ENCODE assay signal across 20 cellular contexts in genomic region chr13:111903143-111903542, GRCh38.
DNase-seq lines count a peak whose midpoint lies in the region; ATAC-seq, FAIRE-seq and TF ChIP-seq lines count a peak whose summit lies in the region.
"Had no signal": no experiment of that assay in that cellular context is flagged by ENCODE, and none has a peak within 500 bp of the region (broad histone marks: within the 10 kb centered on the region; RNA-seq: fewer than 3 reads in every experiment).

No MANE protein-coding gene starts in this region.

- FAIRE-seq in urothelium cell line (lab: Jason Lieb, UNC) (peak; percentile 96), small intestine (lab: Jason Lieb, UNC) (no peak)
- FAIRE-seq: A204.1, G401.6, HepG2 had no signal

- H3K4me3 Mint-ChIP-seq in activated naive CD4-positive, alpha-beta T cell treated with anti-CD3 and anti-CD28 coated beads, Interleukin-2, amount 10 ng/mL, durations not matched to agents 7 days and 5 days, result no peak overlapping the region
- H3K4me3 Mint-ChIP-seq: GM23338, HFFc6 had no signal

- H3K9me3 ChIP-seq in stomach (no peaks in the 10 kb centered on the region), small intestine (ENCODE audit: control insufficient read depth, low read depth) (no peaks in the 10 kb centered on the region)
- H3K9me3 ChIP-seq: BLaER1 treated with 17β-estradiol and CSF1 and Interleukin-3, amounts not matched to agents 10 nM and 100 nM had no signal

- intact Hi-C loops in stomach (cut with DNase I; ENCODE audit: low total_unique reads), result no loop called here

- H3K4ac ChIP-seq in mesendoderm (ENCODE audit: low read depth, low read length), result no peak overlapping the region

- H2BK120ac ChIP-seq in mesendoderm (ENCODE audit: low read depth, low read length), result no peak overlapping the region

- no peaks in the 10 kb centered on the region for H3K4me1 Mint-ChIP-seq in activated naive CD4-positive, alpha-beta T cell treated with anti-CD3 and anti-CD28 coated beads, Interleukin-2, amount 10 ng/mL, durations not matched to agents 7 days and 5 days

- no peak overlapping the region for H4K8ac ChIP-seq in mesendoderm (ENCODE audit: low read depth, low read length)

- no CpG with 5 or more reads among the region's 5 CpGs for WGBS in mesendoderm (ENCODE audit: extremely low coverage, insufficient coverage, low lambda C conversion rate)
- 68 to 86% (median 79%) methylated on average over 4 to 5 of the region's 5 CpGs for WGBS in stomach, 5 donors
- WGBS in small intestine, 3 donors, result 79 to 84% (median 82%) methylated on average over 5 of the region's 5 CpGs

- H3K79me2 ChIP-seq in mesendoderm (ENCODE audit: control insufficient read depth, insufficient read depth, low read length), result no peaks in the 10 kb centered on the region

- H3K56ac ChIP-seq in mesendoderm (ENCODE audit: low read length), result no peak overlapping the region

- no peaks in the 10 kb centered on the region for H3K36me3 Mint-ChIP-seq in activated naive CD4-positive, alpha-beta T cell treated with anti-CD3 and anti-CD28 coated beads, Interleukin-2, amount 10 ng/mL, durations not matched to agents 7 days and 5 days

- no peak overlapping the region for H4K5ac ChIP-seq in mesendoderm (ENCODE audit: low read length)

- H3K27me3 ChIP-seq in mesendoderm (ENCODE audit: insufficient read depth, low read length, poor library complexity), result no peaks in the 10 kb centered on the region
- H3K27me3 ChIP-seq in stomach, result peaks cover 0 to 44% (median 0%) of the 10 kb centered on the region in 3 donors
- no peaks in the 10 kb centered on the region for H3K27me3 ChIP-seq in small intestine (ENCODE audit: control insufficient read depth in 2 of 2, insufficient read depth in 2 of 2, low read length in 2 of 2)
- H3K27me3 ChIP-seq: BLaER1 treated with 17β-estradiol and CSF1 and Interleukin-3, amounts not matched to agents 10 nM and 100 nM had no signal

- H3K4me1 ChIP-seq in mesendoderm (ENCODE audit: control insufficient read depth, low read depth, low read length) (no peaks in the 10 kb centered on the region), stomach (no peaks in the 10 kb centered on the region), small intestine (ENCODE audit: control insufficient read depth in 2 of 2, insufficient read depth in 1 of 2, low read depth in 1 of 2, low read length in 1 of 2) (no peaks in the 10 kb centered on the region)

- DNase-seq in activated naive CD4-positive, alpha-beta T cell treated with anti-CD3 and anti-CD28 coated beads, Interleukin-2, amount 10 ng/mL, durations not matched to agents 7 days and 5 days, result peak; percentile 3
- DNase-seq in activated naive CD4-positive, alpha-beta T cell treated with Interleukin-2 at 50 U/mL for 16 hours, result no peak
- DNase-seq in coronary artery (ENCODE audit: low spot score), result peak; percentile 17
- peak; percentile 27 for DNase-seq in mesendoderm
- DNase-seq in urothelium cell line (ENCODE audit: low spot score), result no peak
- no peak for DNase-seq in stomach
- no peak for DNase-seq in small intestine
- DNase-seq: DMS79 treated with DMSO at 0.1 percent for 48 hours, HFFc6, KG1, NCI-H1092, NCI-H146, NCI-H2081, NCI-H510A treated with DMSO at 0.1 percent for 48 hours had no signal

- H3K23ac ChIP-seq in mesendoderm (ENCODE audit: low read length), result no peak overlapping the region

- no peak overlapping the region for H2BK5ac ChIP-seq in mesendoderm (ENCODE audit: low read length)

- H3K9ac ChIP-seq in mesendoderm (ENCODE audit: low read length), result no peak overlapping the region
- H3K9ac ChIP-seq: BLaER1 treated with 17β-estradiol and CSF1 and Interleukin-3, amounts not matched to agents 10 nM and 100 nM had no signal

- no peaks in the 10 kb centered on the region for H3K36me3 ChIP-seq in mesendoderm (ENCODE audit: control insufficient read depth, insufficient read depth, low read length)
- no peaks in the 10 kb centered on the region for H3K36me3 ChIP-seq in stomach
- H3K36me3 ChIP-seq in small intestine (ENCODE audit: control insufficient read depth in 2 of 2, insufficient read depth in 2 of 2, low read length in 2 of 2), result no peaks in the 10 kb centered on the region
- H3K36me3 ChIP-seq: BLaER1 treated with 17β-estradiol and CSF1 and Interleukin-3, amounts not matched to agents 10 nM and 100 nM had no signal

- no peak overlapping the region for H3K4me2 ChIP-seq in mesendoderm (ENCODE audit: low read length)
- H3K4me2 ChIP-seq: BLaER1 treated with 17β-estradiol and CSF1 and Interleukin-3, amounts not matched to agents 10 nM and 100 nM; GM23338 had no signal

- no peak overlapping the region for H2BK15ac ChIP-seq in mesendoderm (replicated peaks; ENCODE audit: low read depth)

- no peak for TF ChIP-seq EP300 in stomach (IDR thresholded peaks at IDR 0.05)

- H3K27ac ChIP-seq in coronary artery (no peak overlapping the region), mesendoderm (ENCODE audit: low read depth, low read length) (no peak overlapping the region), stomach (no peak overlapping the region), small intestine (ENCODE audit: low read depth in 1 of 2, low read length in 1 of 2) (no peak overlapping the region)
- H3K27ac ChIP-seq: BLaER1 treated with 17β-estradiol and CSF1 and Interleukin-3, amounts not matched to agents 10 nM and 100 nM had no signal

- TF ChIP-seq CTCF in coronary artery (IDR thresholded peaks at IDR 0.05) (no peak), stomach (IDR thresholded peaks at IDR 0.05) (no peak)

- H3K27ac Mint-ChIP-seq in activated naive CD4-positive, alpha-beta T cell treated with anti-CD3 and anti-CD28 coated beads, Interleukin-2, amount 10 ng/mL, durations not matched to agents 7 days and 5 days, result no peak overlapping the region
- H3K27ac Mint-ChIP-seq: GM23338, HFFc6 had no signal

- H3K4me3 ChIP-seq in coronary artery (no peak overlapping the region), mesendoderm (ENCODE audit: low read length) (no peak overlapping the region), stomach (no peak overlapping the region), small intestine (ENCODE audit: low read depth in 1 of 2, low read length in 2 of 2) (no peak overlapping the region)
- H3K4me3 ChIP-seq: BLaER1 treated with 17β-estradiol and CSF1 and Interleukin-3, amounts not matched to agents 10 nM and 100 nM; GM23338 had no signal

- no peak for ATAC-seq in GM19455 (IDR thresholded peaks at IDR 0.05; ENCODE audit: unreplicated experiment)
- ATAC-seq: GM23338, HepG2 had no signal

- CTCF ChIA-PET in activated naive CD4-positive, alpha-beta T cell treated with anti-CD3 and anti-CD28 coated beads, Interleukin-2, amount 10 ng/mL, durations not matched to agents 7 days and 5 days (lab: Charles Lee), result no interaction called here

- H3K27me3 Mint-ChIP-seq in activated naive CD4-positive, alpha-beta T cell treated with anti-CD3 and anti-CD28 coated beads, Interleukin-2, amount 10 ng/mL, durations not matched to agents 7 days and 5 days, result no peaks in the 10 kb centered on the region

- H3K9me3 Mint-ChIP-seq in activated naive CD4-positive, alpha-beta T cell treated with anti-CD3 and anti-CD28 coated beads, Interleukin-2, amount 10 ng/mL, durations not matched to agents 7 days and 5 days, result peaks cover 3% of the 10 kb centered on the region
- H3K9me3 Mint-ChIP-seq: GM23338 had no signal

- H3K79me1 ChIP-seq in mesendoderm (ENCODE audit: low read length), result no peaks in the 10 kb centered on the region

- H3K18ac ChIP-seq in mesendoderm (ENCODE audit: low read length), result no peak overlapping the region

- TF ChIP-seq POLR2A in stomach (IDR thresholded peaks at IDR 0.05), result no peak

- H2AK5ac ChIP-seq in mesendoderm (ENCODE audit: low read length), result no peak overlapping the region

Comparison
In these comparisons a context has a peak if more than half of its experiments do, and no peak if none do; other contexts are left out.
1. DNase-seq: peak in activated naive CD4-positive, alpha-beta T cell treated with anti-CD3 and anti-CD28 coated beads, Interleukin-2, amount 10 ng/mL, durations not matched to agents 7 days and 5 days (single experiment), coronary artery (single experiment) and mesendoderm (single experiment); none in activated naive CD4-positive, alpha-beta T cell treated with Interleukin-2 at 50 U/mL for 16 hours (single experiment), urothelium cell line (single experiment), stomach (single experiment) and small intestine (single experiment).